Comparison of ENCODE assay signal across 18 cellular contexts in genomic region chr7:51031791-51032484, GRCh38.
DNase-seq lines count a peak whose midpoint lies in the region; ATAC-seq lines count a peak whose summit lies in the region.
"Had no signal": no experiment of that assay in that cellular context is flagged by ENCODE, and none has a peak within 500 bp of the region (broad histone marks: within the 10 kb centered on the region; RNA-seq: fewer than 3 reads in every experiment).

No MANE protein-coding gene starts in this region.

- ATAC-seq in GM21423 (IDR thresholded peaks at IDR 0.05; ENCODE audit: unreplicated experiment) (no peak), HG03175 (IDR thresholded peaks at IDR 0.05; ENCODE audit: unreplicated experiment) (no peak)

- DNase-seq in NCI-H526 (lab: John Stamatoyannopoulos, UW) (peak; percentile 70 to 78), medulla oblongata (ENCODE audit: extremely low spot score) (peak; percentile 54), superior temporal gyrus (ENCODE audit: extremely low spot score) (peak; percentile 58), NCI-H510A (lab: John Stamatoyannopoulos, UW) (no peak)
- DNase-seq: ACHN; CD8-positive, alpha-beta memory T cell; DND-41; GF-D8; HFFc6; Kasumi-1; NCI-H2081; NCI-H524 treated with DMSO at 0.1 percent for 48 hours; NK-92 treated with Interleukin-12 subunit alpha and Interleukin-12 subunit beta, amount 100 ng/mL, for 24 hours had no signal

- peak overlapping the region; percentile 11 for H3K27ac ChIP-seq in cingulate gyrus (ENCODE audit: low read depth, low read length)
- H3K27ac ChIP-seq: BLaER1, SJSA1 had no signal
